ENCODE assay signal across 12 cellular contexts in the genomic region with DNA sequence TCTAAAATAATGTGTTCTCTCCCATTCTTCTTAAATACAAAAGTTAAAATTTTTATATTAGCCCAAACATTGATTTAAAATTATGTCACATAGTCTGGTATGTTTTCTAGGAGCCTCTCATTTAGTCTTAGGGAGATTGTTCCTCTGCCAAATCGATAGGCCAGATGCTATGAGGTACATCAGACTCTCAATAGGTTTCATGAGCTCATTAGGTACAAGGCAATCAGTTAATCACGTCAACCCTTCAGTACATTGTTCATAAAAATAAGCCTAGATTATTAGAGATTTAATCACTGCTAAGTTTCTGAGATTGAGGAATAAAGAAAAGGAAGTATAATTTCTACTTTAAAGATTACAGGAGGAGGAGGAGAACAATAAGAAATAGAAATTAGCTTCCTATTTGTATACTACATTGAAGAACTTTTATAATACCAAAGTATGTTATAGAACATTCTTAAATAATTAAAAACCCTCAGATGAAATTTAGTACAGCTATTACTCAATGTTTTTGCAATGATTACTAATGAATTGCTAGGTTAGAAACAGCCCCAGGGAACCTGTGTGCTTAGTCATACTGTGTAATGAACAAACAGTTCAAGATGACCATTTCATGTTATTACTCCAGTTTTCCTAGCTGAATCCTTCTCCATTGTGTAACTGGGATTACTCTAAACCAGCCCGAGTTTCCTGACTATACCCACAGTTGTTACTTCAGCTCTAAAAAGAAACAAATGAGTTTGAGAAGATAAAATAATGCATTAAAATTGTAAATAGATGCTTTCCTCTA.
A peak's percentile ranks its signal among the peaks of the same experiment; 100 is the strongest.
DNase-seq lines count a peak whose midpoint lies in the region; ATAC-seq, FAIRE-seq and TF ChIP-seq lines count a peak whose summit lies in the region.
"Had no signal": no experiment of that assay in that cellular context is flagged by ENCODE, and none has a peak within 500 bp of the region (broad histone marks: within the 10 kb centered on the region; RNA-seq: fewer than 3 reads in every experiment).

No MANE protein-coding gene starts in this region.

- TF ChIP-seq CTCF in AG10803 (conservative IDR thresholded peaks at IDR 0.05; ENCODE audit: low read length) (no peak), endothelial cell of umbilical vein (IDR thresholded peaks at IDR 0.05; ENCODE audit: extremely low read depth in 1 of 2, insufficient read depth in 1 of 2, low read depth in 1 of 2, low read length in 2 of 2) (no peak), lung (IDR thresholded peaks at IDR 0.05; ENCODE audit: control extremely low read depth, extremely low read depth) (no peak)

- POLR2A ChIA-PET in endothelial cell of umbilical vein (lab: Charles Lee) = no interaction called here

- H4K20me1 ChIP-seq in endothelial cell of umbilical vein (replicated peaks; ENCODE audit: control insufficient read depth, extremely low read depth, insufficient read depth, low read length) = no peaks in the 10 kb centered on the region

- H3K79me2 ChIP-seq in endothelial cell of umbilical vein (ENCODE audit: control insufficient read depth, insufficient read depth, low read length) = no peaks in the 10 kb centered on the region

- no TSS peak for BruUV-seq in endothelial cell of umbilical vein (replicated peaks; lab: Mats Ljungman, UMichigan)

- peak; percentile 70 for DNase-seq in AG10803 (ENCODE audit: low read depth)
- DNase-seq in LHCN-M2 (ENCODE audit: low read depth) = peak; percentile 86
- DNase-seq in endothelial cell of umbilical vein (ENCODE audit: low read depth, low spot score) = peak; percentile 46
- DNase-seq in lung (ENCODE audit: low spot score) = no peak
- no peak for DNase-seq in activated naive CD4-positive, alpha-beta T cell treated with anti-CD3 and anti-CD28 coated beads, Interleukin-2, amount 50 U/mL, for 72 hours (ENCODE audit: low spot score in 2 of 2)
- no peak for DNase-seq in erythroblast (lab: John Stamatoyannopoulos, UW)
- DNase-seq: activated gamma-delta T cell, DMS79 had no signal

- no peak overlapping the region for H3K27ac ChIP-seq in endothelial cell of umbilical vein (ENCODE audit: insufficient read depth, low read depth, low read length)
- H3K27ac ChIP-seq in lung (ENCODE audit: low read depth in 1 of 2, low read length in 1 of 2) = no peak overlapping the region
- H3K27ac ChIP-seq: KMS-11, suprapubic skin had no signal

- intact Hi-C loops in endothelial cell of umbilical vein (cut with micrococcal nuclease) = no loop called here

- H3K9me3 Mint-ChIP-seq in activated naive CD4-positive, alpha-beta T cell treated with anti-CD3 and anti-CD28 coated beads, Interleukin-2, amount 50 U/mL, for 72 hours = peaks cover 8 to 9% of the 10 kb centered on the region in 2 donors

- H3K4me1 ChIP-seq in endothelial cell of umbilical vein (ENCODE audit: control insufficient read depth, extremely low read depth, insufficient read depth, low read length) = no peaks in the 10 kb centered on the region
- H3K4me1 ChIP-seq in lung (ENCODE audit: control insufficient read depth in 2 of 2, insufficient read depth in 2 of 2, low read length in 2 of 2) = no peaks in the 10 kb centered on the region

- peak overlapping the region; percentile 11 for H3K4me2 ChIP-seq in endothelial cell of umbilical vein (ENCODE audit: insufficient read depth, low read length)
- H3K4me2 ChIP-seq: KMS-11 had no signal

- H3K36me3 Mint-ChIP-seq in activated naive CD4-positive, alpha-beta T cell treated with anti-CD3 and anti-CD28 coated beads, Interleukin-2, amount 50 U/mL, for 72 hours = no peaks in the 10 kb centered on the region

- no peaks in the 10 kb centered on the region for H3K9me3 ChIP-seq in endothelial cell of umbilical vein (replicated peaks; ENCODE audit: control insufficient read depth, insufficient read depth, low read length)
- H3K9me3 ChIP-seq in lung (ENCODE audit: control insufficient read depth in 2 of 2, insufficient read depth in 1 of 2, low read length in 1 of 2) = no peaks in the 10 kb centered on the region
- H3K9me3 ChIP-seq: suprapubic skin had no signal

- WGBS in lung, 2 donors = 60 to 75% methylated on average over 3 of the region's 3 CpGs

- CTCF ChIA-PET in endothelial cell of umbilical vein (lab: Charles Lee) = interaction anchor here (0.7 to 1.4 kb wide), 5 partner anchors 15 to 94 kb away, joined by 3 to 5 read pairs (median 3); no protein-coding TSS in a partner anchor

- H3K9ac ChIP-seq in endothelial cell of umbilical vein (replicated peaks; ENCODE audit: extremely low read depth, insufficient read depth, low read length) = no peak overlapping the region
- H3K9ac ChIP-seq: KMS-11 had no signal

- FAIRE-seq in endothelial cell of umbilical vein (lab: Jason Lieb, UNC) = no peak

- H3K27me3 ChIP-seq in endothelial cell of umbilical vein (ENCODE audit: control insufficient read depth in 2 of 2, insufficient read depth in 2 of 2, low read length in 2 of 2) (no peaks in the 10 kb centered on the region), lung (ENCODE audit: control insufficient read depth, insufficient read depth) (no peaks in the 10 kb centered on the region)
- H3K27me3 ChIP-seq: suprapubic skin had no signal

- peak; percentile 65 for ATAC-seq in lung (ENCODE audit: insufficient read depth, low FRiP score)
- no peak for ATAC-seq in activated naive CD4-positive, alpha-beta T cell treated with anti-CD3 and anti-CD28 coated beads, Interleukin-2, amount 50 U/mL, for 72 hours
- ATAC-seq in HG03097 (IDR thresholded peaks at IDR 0.05; ENCODE audit: low FRiP score, unreplicated experiment) = no peak
- ATAC-seq in GM21367 (IDR thresholded peaks at IDR 0.05; ENCODE audit: unreplicated experiment) = no peak

- no peaks in the 10 kb centered on the region for H3K36me3 ChIP-seq in endothelial cell of umbilical vein (ENCODE audit: control insufficient read depth in 2 of 2, extremely low read depth in 1 of 2, insufficient read depth in 2 of 2, low read length in 2 of 2)
- no peaks in the 10 kb centered on the region for H3K36me3 ChIP-seq in lung (ENCODE audit: control insufficient read depth in 2 of 2, insufficient read depth in 2 of 2, low read length in 2 of 2)
- H3K36me3 ChIP-seq: suprapubic skin had no signal

- TF ChIP-seq POLR2A in endothelial cell of umbilical vein (IDR thresholded peaks at IDR 0.05; ENCODE audit: low read depth, low read length) (no peak), erythroblast (IDR thresholded peaks at IDR 0.05; ENCODE audit: low read length) (no peak)

- no peak overlapping the region for H3K4me3 ChIP-seq in AG10803 (ENCODE audit: low read length)
- no peak overlapping the region for H3K4me3 ChIP-seq in endothelial cell of umbilical vein (replicated peaks in 1 of 3; ENCODE audit: insufficient read depth in 1 of 3, low read depth in 1 of 3, low read length in 3 of 3)
- H3K4me3 ChIP-seq in lung = no peak overlapping the region
- H3K4me3 ChIP-seq: suprapubic skin had no signal

- peak overlapping the region; percentile 18 for H2AFZ ChIP-seq in endothelial cell of umbilical vein (ENCODE audit: low read depth, low read length)

- dilution Hi-C loops in endothelial cell of umbilical vein (cut with MboI; ENCODE audit: extremely low pct_ligation_motif_present, low sequenced_read_pairs) = no loop called here

- H3K27ac Mint-ChIP-seq in activated naive CD4-positive, alpha-beta T cell treated with anti-CD3 and anti-CD28 coated beads, Interleukin-2, amount 50 U/mL, for 72 hours = no peak overlapping the region

- H3K9me1 ChIP-seq in endothelial cell of umbilical vein (replicated peaks; ENCODE audit: control insufficient read depth, extremely low read depth, insufficient read depth, low read length) = no peaks in the 10 kb centered on the region

TF ChIP-seq in endothelial cell of umbilical vein, 7 proteins besides CTCF, POLR2A, EP300 and RAD21:
- TF ChIP-seq FOS (IDR thresholded peaks at IDR 0.05; ENCODE audit: borderline replicate concordance, insufficient read depth, low read length) = peak; percentile 35
- TF ChIP-seq, protein P1, sequence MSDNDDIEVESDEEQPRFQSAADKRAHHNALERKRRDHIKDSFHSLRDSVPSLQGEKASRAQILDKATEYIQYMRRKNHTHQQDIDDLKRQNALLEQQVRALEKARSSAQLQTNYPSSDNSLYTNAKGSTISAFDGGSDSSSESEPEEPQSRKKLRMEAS (IDR thresholded peaks at IDR 0.05; ENCODE audit: insufficient read depth, insufficient read length) = no peak

Comparison
In these comparisons a context has a peak if more than half of its experiments do, and no peak if none do; other contexts are left out.
1. DNase-seq: peak in AG10803 (single experiment), LHCN-M2 (single experiment) and endothelial cell of umbilical vein (single experiment); none in lung (single experiment), activated naive CD4-positive, alpha-beta T cell treated with anti-CD3 and anti-CD28 coated beads, Interleukin-2, amount 50 U/mL, for 72 hours (0 of 2) and erythroblast (0 of 2).